In the genomic region with DNA sequence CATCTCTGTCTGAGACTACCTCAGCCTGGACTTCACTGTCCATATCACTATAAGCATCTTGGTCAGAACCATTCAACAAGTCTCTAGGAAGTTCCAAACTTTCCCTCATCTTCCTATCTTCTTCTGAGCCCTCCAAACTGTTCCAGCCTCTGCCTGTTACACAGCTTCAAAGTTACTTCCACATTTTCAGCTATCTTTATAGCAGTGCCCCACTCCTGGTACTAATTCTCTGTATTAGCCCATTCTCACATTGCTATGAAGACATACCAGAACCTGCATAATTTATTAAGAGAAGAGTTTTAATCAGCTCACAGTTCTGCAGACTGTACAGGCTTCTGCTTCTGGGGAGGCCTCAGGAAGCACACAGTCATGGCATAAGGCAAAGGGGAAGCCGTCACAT, we compare ENCODE assay signal across 14 cellular contexts. TPM values are rescaled to one million over a fixed set of nuclear protein-coding genes. Genes with fewer than 3 reads are reported as not detected.
DNase-seq lines count a peak whose midpoint lies in the region; ATAC-seq and TF ChIP-seq lines count a peak whose summit lies in the region.
"Had no signal": no experiment of that assay in that cellular context is flagged by ENCODE, and none has a peak within 500 bp of the region (broad histone marks: within the 10 kb centered on the region; RNA-seq: fewer than 3 reads in every experiment).

No MANE protein-coding gene starts in this region.

- TF ChIP-seq CTCF in activated B cell treated with CpG ODN at 0.5 μM for 24 hours (IDR thresholded peaks at IDR 0.05) (no peak), endothelial cell (IDR thresholded peaks at IDR 0.05; ENCODE audit: unreplicated experiment) (no peak), tibial nerve (IDR thresholded peaks at IDR 0.05) (no peak)

- POLR2A ChIA-PET in activated B cell treated with CpG ODN at 0.5 μM for 24 hours (lab: Charles Lee) = interaction anchor here (1.3 to 1.8 kb wide), 2 partner anchors 10 to 15 kb away, joined by 4 to 7 read pairs; a partner anchor contains a TSS

- no peaks in the 10 kb centered on the region for H3K27me3 ChIP-seq in tibial nerve
- H3K27me3 ChIP-seq: BE2C had no signal

- WGBS in tibial nerve, 2 donors = 100% methylated on average over 1 of the region's 1 CpG

- no peak overlapping the region for H3K4me3 ChIP-seq in tibial nerve
- H3K4me3 ChIP-seq: GM23338 had no signal

- peaks cover 28% of the 10 kb centered on the region for H3K4me1 Mint-ChIP-seq in activated naive CD8-positive, alpha-beta T cell (ENCODE audit: low read depth)
- H3K4me1 Mint-ChIP-seq in activated naive CD8-positive, alpha-beta T cell treated with anti-CD3 and anti-CD28 coated beads for 36 hours = peaks cover 11% of the 10 kb centered on the region
- peaks cover 48% of the 10 kb centered on the region for H3K4me1 Mint-ChIP-seq in activated B cell treated with CpG ODN at 0.5 μM for 24 hours
- H3K4me1 Mint-ChIP-seq in endothelial cell (ENCODE audit: unreplicated experiment) = peaks cover 2% of the 10 kb centered on the region

- H3K27ac ChIP-seq in tibial nerve = no peak overlapping the region

- CTCF ChIA-PET in activated B cell treated with CpG ODN at 0.5 μM for 24 hours (lab: Charles Lee) = interaction anchor here (0.9 kb wide), 1 partner anchor 197 kb away, joined by 3 read pairs; no protein-coding TSS in a partner anchor

- intact Hi-C loops in activated B cell treated with CpG ODN at 0.5 μM for 24 hours (cut with micrococcal nuclease) = loop anchor here (1.0 kb wide), 1 partner anchor 10 kb away; no protein-coding TSS in a partner anchor

- no peaks in the 10 kb centered on the region for H3K27me3 Mint-ChIP-seq in activated naive CD8-positive, alpha-beta T cell
- H3K27me3 Mint-ChIP-seq in activated naive CD8-positive, alpha-beta T cell treated with anti-CD3 and anti-CD28 coated beads for 36 hours = no peaks in the 10 kb centered on the region
- no peaks in the 10 kb centered on the region for H3K27me3 Mint-ChIP-seq in activated B cell treated with CpG ODN at 0.5 μM for 24 hours
- peaks cover 6% of the 10 kb centered on the region for H3K27me3 Mint-ChIP-seq in endothelial cell (ENCODE audit: unreplicated experiment)
- H3K27me3 Mint-ChIP-seq: CD4-positive, alpha-beta T cell had no signal

- ATAC-seq in activated B cell treated with CpG ODN at 0.5 μM for 24 hours (ENCODE audit: low read depth) (no peak), HG02759 (IDR thresholded peaks at IDR 0.05; ENCODE audit: unreplicated experiment) (no peak)
- ATAC-seq: GM23338, HepG2 had no signal

- H3K9me3 Mint-ChIP-seq in activated naive CD8-positive, alpha-beta T cell (ENCODE audit: low read depth) = peaks cover 12% of the 10 kb centered on the region
- peaks cover 16% of the 10 kb centered on the region for H3K9me3 Mint-ChIP-seq in activated naive CD8-positive, alpha-beta T cell treated with anti-CD3 and anti-CD28 coated beads for 36 hours
- H3K9me3 Mint-ChIP-seq in activated B cell treated with CpG ODN at 0.5 μM for 24 hours (peaks cover 17% of the 10 kb centered on the region), endothelial cell (ENCODE audit: unreplicated experiment) (peaks cover 11% of the 10 kb centered on the region)

- peaks cover 0 to 24% (median 0%) of the 10 kb centered on the region in 3 donors for H3K36me3 ChIP-seq in tibial nerve

- TF ChIP-seq EP300 in tibial nerve (IDR thresholded peaks at IDR 0.05) = no peak

- TF ChIP-seq POLR2A in tibial nerve (IDR thresholded peaks at IDR 0.05) = no peak

- H3K9me3 ChIP-seq in tibial nerve = peaks cover 0 to 16% (median 0%) of the 10 kb centered on the region in 4 donors
- H3K9me3 ChIP-seq: BE2C, Caco-2 had no signal

- H3K4me3 Mint-ChIP-seq in activated naive CD8-positive, alpha-beta T cell = peak overlapping the region; percentile 13
- H3K4me3 Mint-ChIP-seq in activated naive CD8-positive, alpha-beta T cell treated with anti-CD3 and anti-CD28 coated beads for 36 hours = no peak overlapping the region
- H3K4me3 Mint-ChIP-seq in activated B cell treated with CpG ODN at 0.5 μM for 24 hours (peak overlapping the region; percentile 16), endothelial cell (ENCODE audit: unreplicated experiment) (peak overlapping the region; percentile 49)
- H3K4me3 Mint-ChIP-seq: CD4-positive, alpha-beta T cell; GM23338 had no signal

- no peaks in the 10 kb centered on the region for H3K4me1 ChIP-seq in tibial nerve
- H3K4me1 ChIP-seq: BE2C, Caco-2 had no signal

- peaks cover 46% of the 10 kb centered on the region for H3K36me3 Mint-ChIP-seq in activated naive CD8-positive, alpha-beta T cell
- H3K36me3 Mint-ChIP-seq in activated naive CD8-positive, alpha-beta T cell treated with anti-CD3 and anti-CD28 coated beads for 36 hours = peaks cover 34% of the 10 kb centered on the region
- H3K36me3 Mint-ChIP-seq in activated B cell treated with CpG ODN at 0.5 μM for 24 hours (ENCODE audit: low read depth) = peaks cover 48% of the 10 kb centered on the region
- peaks cover 22% of the 10 kb centered on the region for H3K36me3 Mint-ChIP-seq in endothelial cell (ENCODE audit: low read depth, unreplicated experiment)

- H3K27ac Mint-ChIP-seq in activated naive CD8-positive, alpha-beta T cell = no peak overlapping the region
- no peak overlapping the region for H3K27ac Mint-ChIP-seq in activated naive CD8-positive, alpha-beta T cell treated with anti-CD3 and anti-CD28 coated beads for 36 hours
- H3K27ac Mint-ChIP-seq in activated B cell treated with CpG ODN at 0.5 μM for 24 hours = peak overlapping the region; percentile 71
- H3K27ac Mint-ChIP-seq in endothelial cell (ENCODE audit: unreplicated experiment) = no peak overlapping the region
- H3K27ac Mint-ChIP-seq: CD4-positive, alpha-beta T cell; GM23338 had no signal

- no peak for DNase-seq in activated naive CD8-positive, alpha-beta T cell treated with anti-CD3 and anti-CD28 coated beads for 36 hours
- DNase-seq in activated B cell treated with CpG ODN at 0.5 μM for 24 hours = no peak
- no peak for DNase-seq in endothelial cell (ENCODE audit: low spot score)
- no peak for DNase-seq in tibial nerve (ENCODE audit: low spot score in 2 of 2)
- DNase-seq in cerebellar cortex (ENCODE audit: low spot score) = no peak
- DNase-seq: BE2C; C1 segment of cervical spinal cord; Caco-2; CD4-positive, alpha-beta T cell; HCEC 1CT had no signal

RNA-seq across cellular contexts. Expression of a gene that starts 15.7 kb away (rescaled TPM):
- total RNA-seq in activated naive CD8-positive, alpha-beta T cell treated with anti-CD3 and anti-CD28 coated beads for 36 hours = 10 to 100 TPM; 65.0 to 70.8 TPM
- 45.2 and 51.9 TPM in 2 replicates for total RNA-seq in activated B cell treated with CpG ODN at 0.5 μM for 24 hours
- total RNA-seq in endothelial cell (ENCODE audit: unreplicated experiment) = 42.2 TPM
- 10 to 100 TPM; 11.0 to 21.9 (median 17.8) TPM for total RNA-seq in tibial nerve
